Comparison of ENCODE assay signal across 8 cellular contexts in genomic region chr11:45806072-45806933, GRCh38.
DNase-seq lines count a peak whose midpoint lies in the region; ATAC-seq lines count a peak whose summit lies in the region.
"Had no signal": no experiment of that assay in that cellular context is flagged by ENCODE, and none has a peak within 500 bp of the region (broad histone marks: within the 10 kb centered on the region; RNA-seq: fewer than 3 reads in every experiment).

No MANE protein-coding gene starts in this region.

- H3K27me3 ChIP-seq in HUES6 (ENCODE audit: control insufficient read depth, insufficient read depth, low read length) = peaks cover 26% of the 10 kb centered on the region
- peaks cover 19% of the 10 kb centered on the region for H3K27me3 ChIP-seq in iPS-18a (ENCODE audit: control insufficient read depth, insufficient read depth, low read length)

- H3K4me1 ChIP-seq in HUES6 (ENCODE audit: control insufficient read depth, insufficient read depth, low read length) (peaks cover 22% of the 10 kb centered on the region; the same call in 1 of the 2 replicates), iPS-18a (ENCODE audit: control insufficient read depth, low read depth, low read length) (peaks cover 9% of the 10 kb centered on the region)

- DNase-seq in activated CD8-positive, alpha-beta memory T cell treated with anti-CD3 and anti-CD28 coated beads, Interleukin-2, amount 50 U/mL, for 48 hours = peak; percentile 50
- DNase-seq in COR-L47 (lab: John Stamatoyannopoulos, UW) = no peak
- DNase-seq: T-helper 9 cell had no signal

- no peaks in the 10 kb centered on the region for H3K27me3 Mint-ChIP-seq in stimulated activated memory B cell treated with anti-CD40 and anti-IgM and Interleukin-4, amounts not matched to agents 10 μg/mL and 1 μg/mL and 100 μg/mL, for 72 hours

- ATAC-seq in stimulated activated memory B cell treated with anti-CD40 and anti-IgM and Interleukin-4, amounts not matched to agents 10 μg/mL and 1 μg/mL and 100 μg/mL, for 72 hours = no peak
- ATAC-seq in HG03095 (IDR thresholded peaks at IDR 0.05; ENCODE audit: unreplicated experiment) (no peak), GM19023 (IDR thresholded peaks at IDR 0.05; ENCODE audit: unreplicated experiment) (no peak)

- no peaks in the 10 kb centered on the region for H3K9me3 ChIP-seq in HUES6 (ENCODE audit: control insufficient read depth, insufficient read depth, low read depth, low read length)
- no peaks in the 10 kb centered on the region for H3K9me3 ChIP-seq in iPS-18a (ENCODE audit: control insufficient read depth, low read depth, low read length)

- H3K4me3 ChIP-seq in HUES6 (ENCODE audit: low read depth, low read length) = peak overlapping the region; percentile 90
- H3K4me3 ChIP-seq in iPS-18a (ENCODE audit: low read length) = peak overlapping the region; percentile 79

- H3K4me3 Mint-ChIP-seq in stimulated activated memory B cell treated with anti-CD40 and anti-IgM and Interleukin-4, amounts not matched to agents 10 μg/mL and 1 μg/mL and 100 μg/mL, for 72 hours = peak overlapping the region; percentile 100

- H3K27ac ChIP-seq in HUES6 (ENCODE audit: low read depth, low read length) = no peak overlapping the region
- no peak overlapping the region for H3K27ac ChIP-seq in iPS-18a (ENCODE audit: low read length)

- no peaks in the 10 kb centered on the region for H3K9me3 Mint-ChIP-seq in stimulated activated memory B cell treated with anti-CD40 and anti-IgM and Interleukin-4, amounts not matched to agents 10 μg/mL and 1 μg/mL and 100 μg/mL, for 72 hours

- H3K9ac ChIP-seq in HUES6 (ENCODE audit: low read length) (peak overlapping the region; percentile 79), iPS-18a (ENCODE audit: low read length) (peak overlapping the region; percentile 60)

- H3K27ac Mint-ChIP-seq in stimulated activated memory B cell treated with anti-CD40 and anti-IgM and Interleukin-4, amounts not matched to agents 10 μg/mL and 1 μg/mL and 100 μg/mL, for 72 hours = peak overlapping the region; percentile 95

- peaks cover 47% of the 10 kb centered on the region for H3K4me1 Mint-ChIP-seq in stimulated activated memory B cell treated with anti-CD40 and anti-IgM and Interleukin-4, amounts not matched to agents 10 μg/mL and 1 μg/mL and 100 μg/mL, for 72 hours

- H3K36me3 ChIP-seq in HUES6 (ENCODE audit: control insufficient read depth, insufficient read depth, low read length) (peaks cover 8% of the 10 kb centered on the region), iPS-18a (ENCODE audit: control insufficient read depth, low read depth, low read length) (no peaks in the 10 kb centered on the region)

- H3K36me3 Mint-ChIP-seq in stimulated activated memory B cell treated with anti-CD40 and anti-IgM and Interleukin-4, amounts not matched to agents 10 μg/mL and 1 μg/mL and 100 μg/mL, for 72 hours = peaks cover 28% of the 10 kb centered on the region
